In genomic region chr20:10511507-10512231, GRCh38 we compare ENCODE assay signal across 8 cellular contexts.
DNase-seq lines count a peak whose midpoint lies in the region; ATAC-seq and TF ChIP-seq lines count a peak whose summit lies in the region.

No MANE protein-coding gene starts in this region.

- H3K36me3 ChIP-seq in SU-DHL-6 (ENCODE audit: low read length): no peaks in the 10 kb centered on the region

- H3K4me1 ChIP-seq in right cardiac atrium (ENCODE audit: control insufficient read depth, insufficient read depth, low read length): peaks cover 17% of the 10 kb centered on the region

- H3K79me2 ChIP-seq in SU-DHL-6 (ENCODE audit: insufficient read depth, low read length): no peaks in the 10 kb centered on the region; the same call in 1 of the 2 replicates

- H3F3A ChIP-seq in SU-DHL-6 (ENCODE audit: insufficient read depth): no peaks in the 10 kb centered on the region

- H3K4me2 ChIP-seq in SU-DHL-6 (ENCODE audit: low read depth, low read length, poor library complexity, severe bottlenecking): peak overlapping the region; percentile 40

- ATAC-seq in GM21825 (IDR thresholded peaks at IDR 0.05; ENCODE audit: unreplicated experiment) (peak; percentile 98), right cardiac atrium (peak; percentile 89 to 97)

- DNase-seq in GDM1 (lab: John Stamatoyannopoulos, UW): peak; percentile 90
- DNase-seq in Jurkat, Clone E6-1 (ENCODE audit: low read depth, low spot score): peak; percentile 72
- DNase-seq in amniotic epithelial cell (ENCODE audit: low read depth): peak; percentile 97
- peak; percentile 78 to 87 (median 83) for DNase-seq in right cardiac atrium
- peak; percentile 99 for DNase-seq in skeletal muscle cell (ENCODE audit: low read depth)
- DNase-seq in germinal center (ENCODE audit: low spot score): no peak

- 8% methylated on average over 5 of the region's 5 CpGs for WGBS in right cardiac atrium

- TF ChIP-seq CTCF in SU-DHL-6 (IDR thresholded peaks at IDR 0.05; ENCODE audit: insufficient read depth, low read length, poor library complexity, severe bottlenecking): no peak

- no peaks in the 10 kb centered on the region for H3K9me3 ChIP-seq in SU-DHL-6 (ENCODE audit: insufficient read depth, low read length)
- no peaks in the 10 kb centered on the region for H3K9me3 ChIP-seq in right cardiac atrium (ENCODE audit: control insufficient read depth, low read length)

- H3K27me3 ChIP-seq in SU-DHL-6 (ENCODE audit: low read length) (no peaks in the 10 kb centered on the region), right cardiac atrium (ENCODE audit: control insufficient read depth, insufficient read depth) (no peaks in the 10 kb centered on the region)

- H4K20me1 ChIP-seq in SU-DHL-6 (ENCODE audit: low read depth, low read length): peaks cover 6% of the 10 kb centered on the region

- no peak overlapping the region for H2AFZ ChIP-seq in SU-DHL-6 (ENCODE audit: low read depth, low read length, severe bottlenecking)

- H3K27ac ChIP-seq in SU-DHL-6 (ENCODE audit: low read depth, low read length) (peak overlapping the region; percentile 30; the same call in 1 of the 2 replicates), right cardiac atrium (ENCODE audit: low read length) (peak overlapping the region; percentile 63)

- intact Hi-C loops in right cardiac atrium (cut with DNase I): no loop called here

- peak overlapping the region; percentile 11; the same call in 1 of the 2 replicates for H3K9ac ChIP-seq in SU-DHL-6 (ENCODE audit: low read length)

- no peaks in the 10 kb centered on the region for H3K9me2 ChIP-seq in SU-DHL-6 (replicated peaks; ENCODE audit: insufficient read depth, low read length)

- no peak overlapping the region for H3K4me3 ChIP-seq in Jurkat, Clone E6-1 (ENCODE audit: low read length)
- H3K4me3 ChIP-seq in SU-DHL-6 (ENCODE audit: insufficient read depth, low read length, poor library complexity, severe bottlenecking) (no peak overlapping the region), right cardiac atrium (ENCODE audit: low read length) (no peak overlapping the region), skeletal muscle cell (ENCODE audit: low read depth, low read length) (no peak overlapping the region)
